ENCODE assay signal across 9 cellular contexts in genomic region chr3:195102609-195103467, GRCh38.
DNase-seq lines count a peak whose midpoint lies in the region; ATAC-seq and TF ChIP-seq lines count a peak whose summit lies in the region.
"Had no signal": no experiment of that assay in that cellular context is flagged by ENCODE, and none has a peak within 500 bp of the region (broad histone marks: within the 10 kb centered on the region; RNA-seq: fewer than 3 reads in every experiment).

No MANE protein-coding gene starts in this region.

- peaks cover 31% of the 10 kb centered on the region for H3K4me1 Mint-ChIP-seq in memory B cell

- intact Hi-C loops in mammary epithelial cell (cut with micrococcal nuclease) = loop anchor here (1.0 to 10.0 kb wide), 3 partner anchors 228 to 421 kb away; no protein-coding TSS in a partner anchor

- H3K36me3 ChIP-seq in mammary epithelial cell (ENCODE audit: insufficient read depth, low read length) = no peaks in the 10 kb centered on the region

- H3K4me3 ChIP-seq in LNCaP clone FGC (ENCODE audit: low read depth, low read length) (no peak overlapping the region), mammary epithelial cell (replicated peaks in 1 of 3; ENCODE audit: insufficient read depth in 1 of 3, low read depth in 2 of 3, low read length in 3 of 3) (no peak overlapping the region)

- dilution Hi-C loops in mammary epithelial cell (cut with HindIII; ENCODE audit: low sequenced_read_pairs) = no loop called here

- no peak overlapping the region for H3K4me3 Mint-ChIP-seq in memory B cell

- WGBS in mammary epithelial cell (ENCODE audit: low coverage, missing lambda C conversion rate) = 75% methylated on average over 29 of the region's 32 CpGs

- no peaks in the 10 kb centered on the region for H3K36me3 Mint-ChIP-seq in memory B cell

- in situ Hi-C loops in ACHN (cut with HindIII; ENCODE audit: low pct_ligation_motif_present, low pct_unique_long_range_greater_than_20kb, low sequenced_read_pairs) (no loop called here), mammary epithelial cell (cut with MboI; ENCODE audit: low sequenced_read_pairs in 2 of 2) (loop anchor here in 1 of 2 donors (10.0 kb wide), 1 partner anchor 418 kb away; the partner anchor contains the start of gene FAM43A)

- H3K27ac ChIP-seq in mammary epithelial cell (ENCODE audit: insufficient read depth, low read depth, low read length) = peak overlapping the region; percentile 14

- H3K4me2 ChIP-seq in mammary epithelial cell (ENCODE audit: insufficient read depth, low read depth, low read length) = no peak overlapping the region

- CTCF ChIA-PET in mammary epithelial cell (lab: Charles Lee; ENCODE audit: low non-redundant PET) = no interaction called here

- peak; percentile 82 for DNase-seq in ACHN
- peak; percentile 94 for DNase-seq in LNCaP clone FGC (ENCODE audit: low read depth)
- peak; percentile 91 for DNase-seq in mammary epithelial cell
- DNase-seq in memory B cell (ENCODE audit: low spot score in 2 of 2) = no peak
- DNase-seq: DND-41 had no signal

- TF ChIP-seq CTCF in LNCaP clone FGC (IDR thresholded peaks at IDR 0.05; ENCODE audit: control insufficient read depth, extremely low read depth, insufficient read depth) (no peak), mammary epithelial cell (conservative IDR thresholded peaks at IDR 0.05 in 1 of 2, IDR thresholded peaks at IDR 0.05 in 1 of 2; ENCODE audit: extremely low read depth in 1 of 2, insufficient read depth in 1 of 2, low read depth in 1 of 2, low read length in 2 of 2) (no peak)

- H3K79me2 ChIP-seq in mammary epithelial cell (ENCODE audit: insufficient read depth, low read length) = no peaks in the 10 kb centered on the region

- peak overlapping the region; percentile 90 for H3K27ac Mint-ChIP-seq in memory B cell

- no peak overlapping the region for H3K9ac ChIP-seq in mammary epithelial cell (ENCODE audit: insufficient read depth, low read length)

- no TSS peak for BruUV-seq in mammary epithelial cell (replicated peaks; lab: Mats Ljungman, UMichigan)

- no peaks in the 10 kb centered on the region for H3K9me3 Mint-ChIP-seq in memory B cell

- no peaks in the 10 kb centered on the region for H4K20me1 ChIP-seq in mammary epithelial cell (ENCODE audit: insufficient read depth, low read length)

- ATAC-seq in memory B cell (ENCODE audit: low read depth) = no peak
- no peak for ATAC-seq in HG03196 (IDR thresholded peaks at IDR 0.05; ENCODE audit: unreplicated experiment)
- no peak for ATAC-seq in GM21360 (IDR thresholded peaks at IDR 0.05; ENCODE audit: unreplicated experiment)
- no peak for ATAC-seq in GM18907 (IDR thresholded peaks at IDR 0.05; ENCODE audit: unreplicated experiment)
- no peak for ATAC-seq in GM19328 (IDR thresholded peaks at IDR 0.05; ENCODE audit: unreplicated experiment)

- peaks cover 14% of the 10 kb centered on the region for H3K4me1 ChIP-seq in mammary epithelial cell (ENCODE audit: insufficient read depth, low read length)

- peak overlapping the region; percentile 60 for H2AFZ ChIP-seq in mammary epithelial cell (ENCODE audit: low read depth, low read length)

- no peaks in the 10 kb centered on the region for H3K27me3 ChIP-seq in mammary epithelial cell (ENCODE audit: insufficient read depth, low read length)

- H3K9me3 ChIP-seq in mammary epithelial cell (replicated peaks; ENCODE audit: insufficient read depth, low read length) = no peaks in the 10 kb centered on the region

- H3K27me3 Mint-ChIP-seq in memory B cell = no peaks in the 10 kb centered on the region

Comparison
In these comparisons a context has a peak if more than half of its experiments do, and no peak if none do; other contexts are left out.
1. DNase-seq: peak in ACHN (single experiment), LNCaP clone FGC (single experiment) and mammary epithelial cell (single experiment); none in memory B cell (0 of 2).